In genomic region chr17:13160281-13160680, GRCh38 we compare ENCODE assay signal across 35 cellular contexts.
"Had no signal": no experiment of that assay in that cellular context is flagged by ENCODE, and none has a peak within 500 bp of the region (broad histone marks: within the 10 kb centered on the region; RNA-seq: fewer than 3 reads in every experiment).

No MANE protein-coding gene starts in this region.

- ATAC-seq: activated T-cell treated with anti-CD3 and anti-CD28 coated beads, Interleukin-2, amount 50 U/mL, for 72 hours; activated T-helper 17 cell treated with anti-CD3 and anti-CD28 coated beads, Interleukin-2, amount 50 U/mL, for 72 hours; PC-3 had no signal

- H3K9me3 ChIP-seq: Peyer's patch, SJSA1, SK-N-SH had no signal

- H3K4me2 ChIP-seq: SK-N-SH had no signal

- H3K9ac ChIP-seq: SK-N-SH had no signal

- H3K4me3 ChIP-seq: cardiac muscle cell, Peyer's patch, SJSA1 had no signal

- H3K27me3 ChIP-seq: cardiac muscle cell, Peyer's patch, SJSA1 had no signal

- H3K27ac ChIP-seq: cardiac muscle cell, Peyer's patch, SJSA1, VCaP had no signal

- DNase-seq: activated B cell treated with CpG ODN at 0.5 μM for 24 hours; activated CD4-positive, alpha-beta memory T cell treated with anti-CD3 and anti-CD28 coated beads for 36 hours; activated CD4-positive, alpha-beta T cell treated with anti-CD3 and anti-CD28 coated beads for 4 hours; activated CD4-positive, alpha-beta T cell treated with anti-CD3 and anti-CD28 coated beads, Interleukin-2, amount 50 U/mL, for 1 hour; activated CD4-positive, CD25-positive, alpha-beta regulatory T cell treated with anti-CD3 and anti-CD28 coated beads, Interleukin-2, amount 50 U/mL, for 72 hours; activated CD8-positive, alpha-beta memory T cell treated with anti-CD3 and anti-CD28 coated beads, Interleukin-2, amount 50 U/mL, for 4 hours; activated effector memory CD4-positive, alpha-beta T cell treated with anti-CD3 and anti-CD28 coated beads, Interleukin-2, amount 50 U/mL, for 16 hours; activated naive CD4-positive, alpha-beta T cell; activated naive CD4-positive, alpha-beta T cell treated with anti-CD3 and anti-CD28 coated beads, Interleukin-2, amount 50 U/mL, for 16 hours; activated naive CD8-positive, alpha-beta T cell treated with anti-CD3 and anti-CD28 coated beads for 36 hours; activated T-cell treated with anti-CD3 and anti-CD28 coated beads, Interleukin-2, amount 50 U/mL, for 72 hours; amniotic stem cell; aorta; Karpas-422; NCI-H1105; NCI-H1417 treated with DMSO at 0.1 percent for 48 hours; NCI-H187 treated with DMSO at 0.1 percent for 48 hours; NCI-H2081; NCI-H226; NCI-H446 treated with DMSO at 0.1 percent for 48 hours; NCI-H524; NCI-H69; NCI-H82; PC-3; Peyer's patch; RPMI8226; SHP77 treated with DMSO at 0.1 percent for 48 hours; SK-N-SH; T-helper 1 cell; T-helper 2 cell; T-helper 9 cell had no signal

- H3K4me1 ChIP-seq: Peyer's patch had no signal

- H3K36me3 ChIP-seq: cardiac muscle cell, Peyer's patch, SJSA1 had no signal
